ENCODE assay signal across 13 cellular contexts in genomic region chr6:137911675-137912158, GRCh38. TPM values are rescaled to one million over a fixed set of nuclear protein-coding genes. Genes with fewer than 3 reads are reported as not detected.
DNase-seq lines count a peak whose midpoint lies in the region; ATAC-seq and TF ChIP-seq lines count a peak whose summit lies in the region.
"Had no signal": no experiment of that assay in that cellular context is flagged by ENCODE, and none has a peak within 500 bp of the region (broad histone marks: within the 10 kb centered on the region; RNA-seq: fewer than 3 reads in every experiment).

No MANE protein-coding gene starts in this region.

- H3K9me3 ChIP-seq in left ventricle myocardium inferior (replicated peaks): peaks cover 16% of the 10 kb centered on the region
- peaks cover 17% of the 10 kb centered on the region for H3K9me3 ChIP-seq in OCI-LY7 (ENCODE audit: low read length)
- no peaks in the 10 kb centered on the region for H3K9me3 ChIP-seq in upper lobe of right lung
- H3K9me3 ChIP-seq: esophagus squamous epithelium had no signal

- H3K4me1 Mint-ChIP-seq in progenitor cell of endocrine pancreas (ENCODE audit: low read depth): no peaks in the 10 kb centered on the region

- no peak overlapping the region for H3K4me2 ChIP-seq in OCI-LY7 (ENCODE audit: low read length)

- no peaks in the 10 kb centered on the region for H3K4me1 ChIP-seq in left ventricle myocardium inferior
- no peaks in the 10 kb centered on the region for H3K4me1 ChIP-seq in OCI-LY7 (ENCODE audit: insufficient read depth, low read length, poor library complexity, severe bottlenecking)
- peaks cover 4% of the 10 kb centered on the region for H3K4me1 ChIP-seq in upper lobe of right lung

- H3K79me2 ChIP-seq in OCI-LY7 (ENCODE audit: insufficient read depth, low read depth, low read length): no peaks in the 10 kb centered on the region

- no TSS peak for BruUV-seq in OCI-LY7 (replicated peaks; lab: Mats Ljungman, UMichigan)

- POLR2A ChIA-PET in OCI-LY7 (lab: Charles Lee): interaction anchor here (0.8 to 4.1 kb wide), 4 partner anchors 9 to 88 kb away, joined by 4 to 16 read pairs (median 5); no protein-coding TSS in a partner anchor

- H3K27ac Mint-ChIP-seq in progenitor cell of endocrine pancreas: no peak overlapping the region

- peaks cover 8% of the 10 kb centered on the region for H3K9me3 Mint-ChIP-seq in progenitor cell of endocrine pancreas (ENCODE audit: low read depth)

- H4K20me1 ChIP-seq in OCI-LY7 (ENCODE audit: insufficient read depth, low read length): no peaks in the 10 kb centered on the region

- peaks cover 16% of the 10 kb centered on the region for H3K27me3 Mint-ChIP-seq in progenitor cell of endocrine pancreas

- H2AFZ ChIP-seq in OCI-LY7 (ENCODE audit: low read length): peak overlapping the region; percentile 55

- H3K36me3 Mint-ChIP-seq in progenitor cell of endocrine pancreas (ENCODE audit: insufficient read depth): peaks cover 1% of the 10 kb centered on the region

- H3K27ac ChIP-seq in left ventricle myocardium inferior (replicated peaks): peak overlapping the region; percentile 55
- H3K27ac ChIP-seq in OCI-LY7 (ENCODE audit: low read depth, low read length, poor library complexity, severe bottlenecking): no peak overlapping the region
- no peak overlapping the region for H3K27ac ChIP-seq in upper lobe of right lung
- H3K27ac ChIP-seq: esophagus squamous epithelium, GM23248 had no signal

- H3K4me3 ChIP-seq in left ventricle myocardium inferior: no peak overlapping the region
- no peak overlapping the region for H3K4me3 ChIP-seq in OCI-LY7 (ENCODE audit: low read depth, low read length, poor library complexity, severe bottlenecking)
- H3K4me3 ChIP-seq in upper lobe of right lung: no peak overlapping the region
- H3K4me3 ChIP-seq: esophagus squamous epithelium, GM23248 had no signal

- TF ChIP-seq CTCF in left ventricle myocardium inferior (IDR thresholded peaks at IDR 0.05; ENCODE audit: borderline replicate concordance) (no peak), OCI-LY7 (conservative IDR thresholded peaks at IDR 0.05; ENCODE audit: low read length) (no peak), upper lobe of right lung (IDR thresholded peaks at IDR 0.05) (no peak), progenitor cell of endocrine pancreas (IDR thresholded peaks at IDR 0.05; ENCODE audit: unreplicated experiment) (no peak)

- intact Hi-C loops in left ventricle myocardium inferior (cut with micrococcal nuclease): no loop called here
- intact Hi-C loops in left cardiac atrium (cut with DNase I): no loop called here
- intact Hi-C loops in OCI-LY7 (cut with micrococcal nuclease; ENCODE audit: unreplicated experiment): no loop called here
- intact Hi-C loops in upper lobe of right lung (cut with DNase I): no loop called here

- DNase-seq in left ventricle myocardium inferior: no peak
- DNase-seq in left cardiac atrium: no peak
- no peak for DNase-seq in OCI-LY7 (ENCODE audit: low spot score)
- DNase-seq in upper lobe of right lung: no peak
- DNase-seq in NCI-H1092 treated with DMSO at 0.1 percent for 48 hours (lab: John Stamatoyannopoulos, UW): no peak
- DNase-seq in D341Med (ENCODE audit: low spot score): no peak
- no peak for DNase-seq in progenitor cell of endocrine pancreas (ENCODE audit: low spot score, unreplicated experiment)
- DNase-seq: activated T-cell treated with anti-CD3 and anti-CD28 coated beads for 4 hours; esophagus squamous epithelium; GM23248; NCI-H1694; stimulated activated CD4-positive, alpha-beta T cell treated with anti-CD3 and anti-CD28 coated beads, Interleukin-2, amount 100 ng/mL, for 48 hours had no signal

- H3K9me2 ChIP-seq in OCI-LY7 (ENCODE audit: insufficient read depth, low read length): no peaks in the 10 kb centered on the region

- CTCF ChIA-PET in OCI-LY7 (lab: Charles Lee; ENCODE audit: unreplicated experiment): no interaction called here

- ATAC-seq in left cardiac atrium (no peak), HG02678 (IDR thresholded peaks at IDR 0.05; ENCODE audit: unreplicated experiment) (peak; percentile 68), upper lobe of right lung (no peak)

- peaks cover 4% of the 10 kb centered on the region for H3K27me3 ChIP-seq in left ventricle myocardium inferior (ENCODE audit: low read depth)
- H3K27me3 ChIP-seq in upper lobe of right lung: no peaks in the 10 kb centered on the region
- H3K27me3 ChIP-seq: esophagus squamous epithelium had no signal

- H3K4me3 Mint-ChIP-seq in progenitor cell of endocrine pancreas (ENCODE audit: low read depth): no peak overlapping the region

- H3K36me3 ChIP-seq in left ventricle myocardium inferior (no peaks in the 10 kb centered on the region), OCI-LY7 (ENCODE audit: insufficient read depth, low read length) (no peaks in the 10 kb centered on the region), upper lobe of right lung (no peaks in the 10 kb centered on the region)
- H3K36me3 ChIP-seq: esophagus squamous epithelium had no signal

RNA-seq across cellular contexts. Expression of gene TNFAIP3, which starts 44.7 kb away (rescaled TPM):
- total RNA-seq in left ventricle myocardium inferior (7.0 TPM), left cardiac atrium (10 to 100 TPM; 10.9 to 13.6 TPM), OCI-LY7 (2022) (23.6 and 28.3 TPM in 2 replicates), upper lobe of right lung (45.9 TPM), progenitor cell of endocrine pancreas (3.6 and 5.1 TPM in 2 replicates)
- total RNA-seq in OCI-LY7 (2014; rRNA removed; shearing (Covaris generic)): 7.0 and 8.8 TPM in 2 replicates
